Comparison of ENCODE assay signal across 19 cellular contexts in genomic region chr14:90661881-90662280, GRCh38.
DNase-seq lines count a peak whose midpoint lies in the region; ATAC-seq and TF ChIP-seq lines count a peak whose summit lies in the region.
"Had no signal": no experiment of that assay in that cellular context is flagged by ENCODE, and none has a peak within 500 bp of the region (broad histone marks: within the 10 kb centered on the region; RNA-seq: fewer than 3 reads in every experiment).

No MANE protein-coding gene starts in this region.

- TF ChIP-seq CTCF in dorsolateral prefrontal cortex (IDR thresholded peaks at IDR 0.05 in 54 of 56, conservative IDR thresholded peaks at IDR 0.05 in 2 of 56; ENCODE audit: low read depth in 1 of 56, partially characterized antibody in 56 of 56), result no peak
- TF ChIP-seq CTCF in mucosa of descending colon (IDR thresholded peaks at IDR 0.05), result no peak
- no peak for TF ChIP-seq CTCF in transverse colon (IDR thresholded peaks at IDR 0.05)
- no peak for TF ChIP-seq CTCF in mesothelial cell of epicardium (IDR thresholded peaks at IDR 0.05; ENCODE audit: unreplicated experiment)

- peak; percentile 32 for ATAC-seq in Right ventricle myocardium superior (ENCODE audit: poor library complexity)
- no peak for ATAC-seq in left cardiac atrium
- peak; percentile 10 for ATAC-seq in mucosa of descending colon
- ATAC-seq: A549; HepG2; naive thymus-derived CD4-positive, alpha-beta T cell had no signal

- DNase-seq in Right ventricle myocardium superior (no peak), left cardiac atrium (no peak), dorsolateral prefrontal cortex (peak in 1 of 10 donors; percentile 42), mucosa of descending colon (no peak), transverse colon (no peak), mesothelial cell of epicardium (ENCODE audit: low spot score in 2 of 2, unreplicated experiment in 2 of 2) (no peak), SK-N-DZ (ENCODE audit: low spot score) (no peak), OCI-M2 (lab: John Stamatoyannopoulos, UW; ENCODE audit: unreplicated experiment) (no peak)
- DNase-seq: activated CD4-positive, alpha-beta T cell treated with anti-CD3 and anti-CD28 coated beads, Interleukin-2, amount 10 ng/mL, durations not matched to agents 24 days and 14 days; naive thymus-derived CD4-positive, alpha-beta T cell; ovary; stimulated activated CD4-positive, alpha-beta T cell treated with anti-CD3 and anti-CD28 coated beads, Interleukin-2, amount 100 ng/mL, for 48 hours had no signal

- H3K4me3 ChIP-seq in dorsolateral prefrontal cortex, result peak overlapping the region in 41 of 59 donors; percentile 4 to 54 (median 36)
- no peak overlapping the region for H3K4me3 ChIP-seq in mucosa of descending colon
- H3K4me3 ChIP-seq in transverse colon, result no peak overlapping the region
- H3K4me3 ChIP-seq: A549, BLaER1, GM12878, HAP-1, ovary had no signal

- TF ChIP-seq POLR2A in transverse colon (IDR thresholded peaks at IDR 0.05), result no peak

- H3K36me3 ChIP-seq in mucosa of descending colon (ENCODE audit: low read depth) (no peaks in the 10 kb centered on the region), transverse colon (no peaks in the 10 kb centered on the region)
- H3K36me3 ChIP-seq: HAP-1, ovary had no signal

- H3K27ac ChIP-seq in dorsolateral prefrontal cortex, result peak overlapping the region in 58 of 59 donors; percentile 7 to 92 (median 79)
- H3K27ac ChIP-seq in transverse colon, result peak overlapping the region; percentile 71 to 83 (median 76)
- H3K27ac ChIP-seq: A549, BLaER1, epithelial cell of prostate, ovary had no signal

- H3K9me3 Mint-ChIP-seq in mesothelial cell of epicardium, result no peaks in the 10 kb centered on the region
- H3K9me3 Mint-ChIP-seq: activated CD4-positive, alpha-beta T cell treated with anti-CD3 and anti-CD28 coated beads, Interleukin-2, amount 10 ng/mL, durations not matched to agents 24 days and 14 days; activated T-helper 2 cell treated with anti-CD3 and anti-CD28 coated beads, Interferon-gamma antibody, Interleukin-2, Interleukin-4, amounts not matched to agents 10 μg/mL and 5 μg/mL and 100 μg/mL, durations not matched to agents 14 hours and 24 hours and 36 hours; naive thymus-derived CD4-positive, alpha-beta T cell had no signal

- 67 to 69% methylated on average over 5 to 8 of the region's 8 CpGs for WGBS in transverse colon (ENCODE audit: low coverage in 1 of 2), 2 donors

- no peak overlapping the region for H3K27ac Mint-ChIP-seq in mesothelial cell of epicardium
- H3K27ac Mint-ChIP-seq: activated CD4-positive, alpha-beta T cell treated with anti-CD3 and anti-CD28 coated beads, Interleukin-2, amount 10 ng/mL, durations not matched to agents 24 days and 14 days; activated T-helper 2 cell treated with anti-CD3 and anti-CD28 coated beads, Interferon-gamma antibody, Interleukin-2, Interleukin-4, amounts not matched to agents 10 μg/mL and 5 μg/mL and 100 μg/mL, durations not matched to agents 14 hours and 24 hours and 36 hours had no signal

- H3K27me3 ChIP-seq in dorsolateral prefrontal cortex (no peaks in the 10 kb centered on the region), transverse colon (no peaks in the 10 kb centered on the region)
- H3K27me3 ChIP-seq: BLaER1, ovary had no signal

- no peak overlapping the region for H3K4me3 Mint-ChIP-seq in mesothelial cell of epicardium
- H3K4me3 Mint-ChIP-seq: activated CD4-positive, alpha-beta T cell treated with anti-CD3 and anti-CD28 coated beads, Interleukin-2, amount 10 ng/mL, durations not matched to agents 24 days and 14 days had no signal

- peaks cover 9% of the 10 kb centered on the region for H3K4me1 Mint-ChIP-seq in mesothelial cell of epicardium

- H3K4me1 ChIP-seq in mucosa of descending colon (ENCODE audit: low read depth) (peaks cover 23% of the 10 kb centered on the region), transverse colon (peaks cover 10 to 35% (median 30%) of the 10 kb centered on the region in 4 donors)
- H3K4me1 ChIP-seq: A549, HAP-1 had no signal

- H3K9me3 ChIP-seq in mucosa of descending colon, result no peaks in the 10 kb centered on the region
- no peaks in the 10 kb centered on the region for H3K9me3 ChIP-seq in transverse colon
- H3K9me3 ChIP-seq: A549, BLaER1, HAP-1, ovary had no signal

- no peaks in the 10 kb centered on the region for H3K27me3 Mint-ChIP-seq in mesothelial cell of epicardium (ENCODE audit: low read depth)

- peaks cover 10% of the 10 kb centered on the region for H3K36me3 Mint-ChIP-seq in mesothelial cell of epicardium
- H3K36me3 Mint-ChIP-seq: naive thymus-derived CD4-positive, alpha-beta T cell had no signal

- intact Hi-C loops in Right ventricle myocardium superior (cut with DNase I) (no loop called here), left cardiac atrium (cut with DNase I) (no loop called here), dorsolateral prefrontal cortex (cut with DNase I) (no loop called here), mucosa of descending colon (cut with DNase I, micrococcal nuclease) (no loop called here), transverse colon (cut with DNase I; ENCODE audit: low total_unique reads) (no loop called here)

- no peak for TF ChIP-seq EP300 in transverse colon (IDR thresholded peaks at IDR 0.05; ENCODE audit: low read depth)

- in situ Hi-C loops in transverse colon (cut with MboI; ENCODE audit: low pct_ligation_motif_present in 1 of 4, low pct_unique_long_range_greater_than_20kb in 1 of 4, low sequenced_read_pairs in 3 of 4), result no loop called here

Comparison
In these comparisons a context has a peak if more than half of its experiments do, and no peak if none do; other contexts are left out.
1. ATAC-seq: peak in Right ventricle myocardium superior (single experiment) and mucosa of descending colon (single experiment); none in left cardiac atrium (0 of 2).
2. H3K4me3 ChIP-seq: peak in dorsolateral prefrontal cortex (41 of 59); none in mucosa of descending colon (single experiment) and transverse colon (0 of 4).